ENCODE assay signal across 19 cellular contexts in genomic region chr4:169854090-169854489, GRCh38.
"Had no signal": no experiment of that assay in that cellular context is flagged by ENCODE, and none has a peak within 500 bp of the region (broad histone marks: within the 10 kb centered on the region; RNA-seq: fewer than 3 reads in every experiment).

No MANE protein-coding gene starts in this region.

- ATAC-seq: activated T-helper 17 cell treated with anti-CD3 and anti-CD28 coated beads, Interleukin-2, amount 50 U/mL, for 72 hours; effector memory CD8-positive, alpha-beta T cell; gastroesophageal sphincter; heart right ventricle had no signal

- H3K4me3 ChIP-seq: gastroesophageal sphincter, heart right ventricle, lung, right atrium auricular region, skin epidermis, tibial nerve, vagina had no signal

- H3K36me3 ChIP-seq: gastroesophageal sphincter, heart right ventricle, right atrium auricular region, tibial nerve, vagina had no signal

- H3K4me1 Mint-ChIP-seq: activated T-helper 17 cell treated with anti-CD3 and anti-CD28 coated beads, Interleukin-2, amount 50 U/mL, for 72 hours had no signal

- H3K9me3 Mint-ChIP-seq: activated T-helper 17 cell treated with anti-CD3 and anti-CD28 coated beads, Interleukin-2, amount 50 U/mL, for 72 hours; effector memory CD8-positive, alpha-beta T cell had no signal

- H3K4me3 Mint-ChIP-seq: activated T-helper 17 cell treated with anti-CD3 and anti-CD28 coated beads, Interleukin-2, amount 50 U/mL, for 72 hours; effector memory CD8-positive, alpha-beta T cell had no signal

- DNase-seq: activated CD4-positive, alpha-beta T cell treated with anti-CD3 and anti-CD28 coated beads, Interleukin-2, amount 50 U/mL, for 1 hour; activated naive CD4-positive, alpha-beta T cell treated with Interleukin-2 at 50 U/mL for 16 hours; activated T-cell treated with anti-CD3 and anti-CD28 coated beads for 4 hours; anterior cingulate cortex; cerebellar nuclear complex; effector memory CD8-positive, alpha-beta T cell; heart right ventricle; midbrain; stimulated activated CD4-positive, alpha-beta T cell treated with anti-CD3 and anti-CD28 coated beads, Interleukin-15, amount 100 ng/mL, for 24 hours; stimulated activated CD4-positive, alpha-beta T cell treated with anti-CD3 and anti-CD28 coated beads, Interleukin-4, amount 100 ng/mL, for 1 hour; stimulated activated naive CD4-positive, alpha-beta T cell had no signal

- H3K27ac Mint-ChIP-seq: activated T-helper 17 cell treated with anti-CD3 and anti-CD28 coated beads, Interleukin-2, amount 50 U/mL, for 72 hours; effector memory CD8-positive, alpha-beta T cell; progenitor cell of endocrine pancreas had no signal

- H3K27me3 ChIP-seq: gastroesophageal sphincter, right atrium auricular region, tibial nerve, vagina had no signal

- H3K27me3 Mint-ChIP-seq: progenitor cell of endocrine pancreas had no signal
